Comparison of ENCODE assay signal across 11 cellular contexts in the genomic region with DNA sequence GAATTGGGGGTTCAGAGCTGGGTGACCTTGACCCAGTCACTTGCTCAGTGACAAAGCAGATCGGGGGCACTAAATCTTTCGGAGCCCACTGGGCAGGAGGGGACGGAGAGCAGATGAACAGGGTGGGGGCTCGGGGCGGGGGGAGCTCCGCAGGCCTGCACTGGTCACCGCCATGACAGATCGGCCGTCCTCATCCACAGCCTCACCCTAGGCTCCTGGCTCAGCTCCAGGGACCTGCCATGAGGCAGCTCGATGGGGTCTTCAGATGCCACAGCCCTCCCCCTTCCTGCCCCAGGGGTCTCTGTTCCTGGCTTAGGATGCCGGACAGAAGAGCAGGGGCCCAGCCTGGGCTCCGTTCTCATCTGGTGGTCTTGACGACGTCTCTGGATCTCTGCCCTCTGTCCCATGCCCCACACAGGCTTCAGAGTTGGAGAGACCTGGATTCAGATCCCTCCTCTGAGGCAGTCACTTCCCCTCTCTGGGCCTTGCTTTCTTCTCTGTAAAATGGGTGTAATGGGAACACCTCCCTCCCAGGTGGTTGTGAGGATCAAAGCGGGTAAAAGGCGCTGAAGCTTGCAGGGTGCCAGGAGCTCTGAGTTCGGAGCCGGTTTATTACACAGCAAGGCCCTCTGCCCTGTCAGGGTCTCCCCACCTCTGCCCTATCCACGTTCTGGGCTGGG. TPM values are rescaled to one million over a fixed set of nuclear protein-coding genes. Genes with fewer than 3 reads are reported as not detected.
A peak's percentile ranks its signal among the peaks of the same experiment; 100 is the strongest.
DNase-seq lines count a peak whose midpoint lies in the region; ATAC-seq and TF ChIP-seq lines count a peak whose summit lies in the region.
"Had no signal": no experiment of that assay in that cellular context is flagged by ENCODE, and none has a peak within 500 bp of the region (broad histone marks: within the 10 kb centered on the region; RNA-seq: fewer than 3 reads in every experiment).

No MANE protein-coding gene starts in this region.

- peak overlapping the region; percentile 86 for H3K4me3 ChIP-seq in adipocyte (ENCODE audit: low read length)
- H3K4me3 ChIP-seq in right lobe of liver, result peak overlapping the region in 1 of 3 donors; percentile 68
- peak overlapping the region in 1 of 3 donors; percentile 61 for H3K4me3 ChIP-seq in thyroid gland (replicated peaks in 1 of 3)

- intact Hi-C loops in right lobe of liver (cut with DNase I) (loop anchor here in 1 of 2 donors (10.0 kb wide), 1 partner anchor 53 kb away; no protein-coding TSS in a partner anchor), thyroid gland (cut with DNase I) (no loop called here)

- H3K27me3 Mint-ChIP-seq in activated naive CD8-positive, alpha-beta T cell, result no peaks in the 10 kb centered on the region
- H3K27me3 Mint-ChIP-seq in activated naive CD8-positive, alpha-beta T cell treated with anti-CD3 and anti-CD28 coated beads, Interleukin-2, amount 50 U/mL, for 24 hours, result no peaks in the 10 kb centered on the region

- no peaks in the 10 kb centered on the region for H3K36me3 ChIP-seq in adipocyte (ENCODE audit: control insufficient read depth, insufficient read depth, low read length, severe bottlenecking)
- no peaks in the 10 kb centered on the region for H3K36me3 ChIP-seq in right lobe of liver
- H3K36me3 ChIP-seq in thyroid gland, result no peaks in the 10 kb centered on the region

- H3K9ac ChIP-seq in adipocyte (ENCODE audit: low read length), result peak overlapping the region; percentile 86
- H3K9ac ChIP-seq: KMS-11 had no signal

- ATAC-seq in activated naive CD8-positive, alpha-beta T cell treated with anti-CD3 and anti-CD28 coated beads, Interleukin-2, amount 50 U/mL, for 24 hours, result no peak
- no peak for ATAC-seq in right lobe of liver
- ATAC-seq in GM21723 (IDR thresholded peaks at IDR 0.05; ENCODE audit: unreplicated experiment), result no peak

- H3K27ac ChIP-seq in right lobe of liver (peak overlapping the region; percentile 6 to 71 (median 60)), thyroid gland (peak overlapping the region; percentile 74 to 94 (median 85))
- H3K27ac ChIP-seq: KMS-11 had no signal

- no peaks in the 10 kb centered on the region for H3K9me3 Mint-ChIP-seq in activated naive CD8-positive, alpha-beta T cell (ENCODE audit: low read depth)
- no peaks in the 10 kb centered on the region for H3K9me3 Mint-ChIP-seq in activated naive CD8-positive, alpha-beta T cell treated with anti-CD3 and anti-CD28 coated beads, Interleukin-2, amount 50 U/mL, for 24 hours

- TF ChIP-seq CTCF in right lobe of liver (IDR thresholded peaks at IDR 0.05) (no peak), thyroid gland (IDR thresholded peaks at IDR 0.05) (no peak)

- H3K27me3 ChIP-seq in adipocyte (replicated peaks; ENCODE audit: control insufficient read depth, insufficient read depth, low read length) (no peaks in the 10 kb centered on the region), right lobe of liver (no peaks in the 10 kb centered on the region), thyroid gland (no peaks in the 10 kb centered on the region)

- peak overlapping the region; percentile 33 for H3K4me3 Mint-ChIP-seq in activated naive CD8-positive, alpha-beta T cell
- no peak overlapping the region for H3K4me3 Mint-ChIP-seq in activated naive CD8-positive, alpha-beta T cell treated with anti-CD3 and anti-CD28 coated beads, Interleukin-2, amount 50 U/mL, for 24 hours

- no peak for DNase-seq in activated naive CD8-positive, alpha-beta T cell treated with anti-CD3 and anti-CD28 coated beads, Interleukin-2, amount 50 U/mL, for 24 hours
- DNase-seq in adipocyte (ENCODE audit: low read depth), result no peak
- DNase-seq in right lobe of liver, result peak in 1 of 3 donors; percentile 57
- DNase-seq in thyroid gland, result no peak
- no peak for DNase-seq in CD1c-positive myeloid dendritic cell (ENCODE audit: extremely low spot score)
- DNase-seq in NCI-H146 (lab: John Stamatoyannopoulos, UW), result no peak
- DNase-seq: kidney; NK-92 treated with Interleukin-12 subunit alpha and Interleukin-12 subunit beta, amount 100 ng/mL, for 24 hours had no signal

- 46% methylated on average over 6 of the region's 19 CpGs for WGBS in right lobe of liver (ENCODE audit: insufficient coverage, low coverage, low lambda C conversion rate, missing lambda C conversion rate)
- WGBS in thyroid gland, 2 donors, result 89 to 90% methylated on average over 12 to 15 of the region's 19 CpGs

- no peak for TF ChIP-seq POLR2A in right lobe of liver (IDR thresholded peaks at IDR 0.05)
- no peak for TF ChIP-seq POLR2A in thyroid gland (IDR thresholded peaks at IDR 0.05)

- no peak overlapping the region for H3K27ac Mint-ChIP-seq in activated naive CD8-positive, alpha-beta T cell
- no peak overlapping the region for H3K27ac Mint-ChIP-seq in activated naive CD8-positive, alpha-beta T cell treated with anti-CD3 and anti-CD28 coated beads, Interleukin-2, amount 50 U/mL, for 24 hours

- H3K4me1 ChIP-seq in adipocyte (ENCODE audit: control insufficient read depth, insufficient read depth, low read length), result peaks cover 76% of the 10 kb centered on the region
- peaks cover 0 to 52% (median 25%) of the 10 kb centered on the region in 4 donors for H3K4me1 ChIP-seq in right lobe of liver
- peaks cover 63 to 66% of the 10 kb centered on the region in 2 donors for H3K4me1 ChIP-seq in thyroid gland

- peaks cover 37% of the 10 kb centered on the region for H3K4me1 Mint-ChIP-seq in activated naive CD8-positive, alpha-beta T cell (ENCODE audit: low read depth)
- H3K4me1 Mint-ChIP-seq in activated naive CD8-positive, alpha-beta T cell treated with anti-CD3 and anti-CD28 coated beads, Interleukin-2, amount 50 U/mL, for 24 hours, result peaks cover 40% of the 10 kb centered on the region

- H3K36me3 Mint-ChIP-seq in activated naive CD8-positive, alpha-beta T cell, result no peaks in the 10 kb centered on the region
- peaks cover 1% of the 10 kb centered on the region for H3K36me3 Mint-ChIP-seq in activated naive CD8-positive, alpha-beta T cell treated with anti-CD3 and anti-CD28 coated beads, Interleukin-2, amount 50 U/mL, for 24 hours (ENCODE audit: low read depth)

- H3K9me3 ChIP-seq in adipocyte (ENCODE audit: control insufficient read depth, low read length) (no peaks in the 10 kb centered on the region), right lobe of liver (no peaks in the 10 kb centered on the region), thyroid gland (no peaks in the 10 kb centered on the region)

RNA-seq across cellular contexts. Expression of gene KDM4B, which starts 3.0 kb away (rescaled TPM):
- total RNA-seq in right lobe of liver (10 to 100 TPM; 14.2 to 36.9 (median 29.1) TPM), thyroid gland (10 to 100 TPM; 44.3 to 87.2 (median 75.8) TPM)
